12 cellular contexts compared by ENCODE assay signal in genomic region chr4:122326908-122327307, GRCh38. TPM values are rescaled to one million over a fixed set of nuclear protein-coding genes. Genes with fewer than 3 reads are reported as not detected.
"Had no signal": no experiment of that assay in that cellular context is flagged by ENCODE, and none has a peak within 500 bp of the region (broad histone marks: within the 10 kb centered on the region; RNA-seq: fewer than 3 reads in every experiment).

No MANE protein-coding gene starts in this region.

- H3K9me3 ChIP-seq: HAP-1 had no signal

- H3K9me3 Mint-ChIP-seq: HFFc6 had no signal

- H3K27ac Mint-ChIP-seq: HFFc6 had no signal

- FAIRE-seq: HTR-8/SVneo, K562 had no signal

- H3K4me1 ChIP-seq: HAP-1 had no signal

- H3K4me3 Mint-ChIP-seq: HFFc6 had no signal

- DNase-seq: GM23248, GOT3, H7, HFFc6, IMR-90, KG1 had no signal

- H3K27ac ChIP-seq: GM23248 had no signal

- H3K4me3 ChIP-seq: GM23248, HAP-1, K562 had no signal

- ATAC-seq: HCT116, K562 had no signal

RNA-seq across cellular contexts. Expression of gene ADAD1, which starts 51.9 kb away (rescaled TPM):
- total RNA-seq: GM23248, H4, H7, HFFc6, HT-29, IMR-90, K562 had no signal
- polyA plus RNA-seq: GM23248, IMR-90, K562 had no signal
